In genomic region chr3:194245975-194246561, GRCh38 we compare ENCODE assay signal across 20 cellular contexts.
DNase-seq lines count a peak whose midpoint lies in the region; ATAC-seq and TF ChIP-seq lines count a peak whose summit lies in the region.
"Had no signal": no experiment of that assay in that cellular context is flagged by ENCODE, and none has a peak within 500 bp of the region (broad histone marks: within the 10 kb centered on the region; RNA-seq: fewer than 3 reads in every experiment).

No MANE protein-coding gene starts in this region.

- TF ChIP-seq CTCF in GM12873 (IDR thresholded peaks at IDR 0.05; ENCODE audit: insufficient read depth, low read depth, low read length, missing control alignments) (peak; percentile 2), endodermal cell (conservative IDR thresholded peaks at IDR 0.05) (peak; percentile 69), neural progenitor cell (IDR thresholded peaks at IDR 0.05) (peak; percentile 28)

- peaks cover 6% of the 10 kb centered on the region for H3K4me1 Mint-ChIP-seq in endodermal cell
- H3K4me1 Mint-ChIP-seq in neural progenitor cell = peaks cover 30% of the 10 kb centered on the region
- peaks cover 3% of the 10 kb centered on the region for H3K4me1 Mint-ChIP-seq in T-helper 17 cell
- H3K4me1 Mint-ChIP-seq: activated naive CD8-positive, alpha-beta T cell treated with anti-CD3 and anti-CD28 coated beads for 36 hours had no signal

- H4K20me1 ChIP-seq in neural progenitor cell (ENCODE audit: low read depth) = no peaks in the 10 kb centered on the region

- H3K36me3 Mint-ChIP-seq in endodermal cell (ENCODE audit: low read depth) (no peaks in the 10 kb centered on the region), neural progenitor cell (no peaks in the 10 kb centered on the region), T-helper 17 cell (ENCODE audit: low read depth) (peaks cover 1% of the 10 kb centered on the region)
- H3K36me3 Mint-ChIP-seq: activated naive CD8-positive, alpha-beta T cell treated with anti-CD3 and anti-CD28 coated beads for 36 hours had no signal

- H3K27ac Mint-ChIP-seq in endodermal cell (peak overlapping the region; percentile 19), neural progenitor cell (no peak overlapping the region), T-helper 17 cell (no peak overlapping the region)
- H3K27ac Mint-ChIP-seq: activated CD8-positive, alpha-beta T cell treated with anti-CD3 and anti-CD28 coated beads, Interleukin-2, amount 10 ng/mL, durations not matched to agents 7 days and 5 days; activated naive CD8-positive, alpha-beta T cell treated with anti-CD3 and anti-CD28 coated beads for 36 hours; activated T-helper 1 cell treated with anti-CD3 and anti-CD28 coated beads, Interleukin-12 subunit alpha, Interleukin-12 subunit beta, Interleukin-2, Interleukin-4 antibody, amounts not matched to agents 30 ng/mL and 10 ng/mL and 1 ng/mL, durations not matched to agents 14 hours and 24 hours and 36 hours had no signal

- H3K27me3 Mint-ChIP-seq in endodermal cell (ENCODE audit: insufficient read depth) (peaks cover 5% of the 10 kb centered on the region), neural progenitor cell (ENCODE audit: insufficient read depth, low read depth) (peaks cover 19% of the 10 kb centered on the region), T-helper 17 cell (peaks cover 9% of the 10 kb centered on the region)

- no peaks in the 10 kb centered on the region for H3K79me2 ChIP-seq in neural progenitor cell (ENCODE audit: low read depth)

- no peaks in the 10 kb centered on the region for H3K27me3 ChIP-seq in endodermal cell (ENCODE audit: control insufficient read depth, insufficient read depth, low read length, poor library complexity, severe bottlenecking)
- H3K27me3 ChIP-seq in neural progenitor cell = no peaks in the 10 kb centered on the region
- H3K27me3 ChIP-seq: left lung had no signal

- DNase-seq in MV-4-11 (lab: John Stamatoyannopoulos, UW) (peak; percentile 20), endodermal cell (peak; percentile 79), neural progenitor cell (ENCODE audit: low spot score) (no peak), occipital lobe (lab: John Stamatoyannopoulos, UW) (no peak), NCI-H526 treated with DMSO at 0.1 percent for 48 hours (lab: John Stamatoyannopoulos, UW) (no peak), T-helper 17 cell (no peak)
- DNase-seq: activated CD8-positive, alpha-beta T cell treated with anti-CD3 and anti-CD28 coated beads, Interleukin-2, amount 10 ng/mL, durations not matched to agents 7 days and 5 days; activated naive CD8-positive, alpha-beta T cell treated with anti-CD3 and anti-CD28 coated beads for 36 hours; Caco-2; foreskin melanocyte; left lung; NCI-H187 treated with DMSO at 0.1 percent for 48 hours; Right ventricle myocardium superior; stimulated activated CD4-positive, alpha-beta T cell treated with anti-CD3 and anti-CD28 coated beads, Interleukin-4, amount 100 ng/mL, for 1 hour; substantia nigra had no signal

- H3K4me3 ChIP-seq in endodermal cell (ENCODE audit: low read length) (no peak overlapping the region), neural progenitor cell (no peak overlapping the region)
- H3K4me3 ChIP-seq: coronary artery, left lung, skin epidermis had no signal

- H3K9me3 Mint-ChIP-seq in endodermal cell = no peaks in the 10 kb centered on the region
- H3K9me3 Mint-ChIP-seq in neural progenitor cell = no peaks in the 10 kb centered on the region
- H3K9me3 Mint-ChIP-seq: activated naive CD8-positive, alpha-beta T cell treated with anti-CD3 and anti-CD28 coated beads for 36 hours; activated T-helper 1 cell treated with anti-CD3 and anti-CD28 coated beads, Interleukin-12 subunit alpha, Interleukin-12 subunit beta, Interleukin-2, Interleukin-4 antibody, amounts not matched to agents 30 ng/mL and 10 ng/mL and 1 ng/mL, durations not matched to agents 14 hours and 24 hours and 36 hours had no signal

- 85 to 90% methylated on average over 4 of the region's 4 CpGs for WGBS in endodermal cell (ENCODE audit: insufficient coverage in 1 of 2, insufficient read length in 1 of 2), 2 experiments

- H3K4me1 ChIP-seq in endodermal cell (ENCODE audit: control insufficient read depth, insufficient read depth, low read length) (no peaks in the 10 kb centered on the region), neural progenitor cell (peaks cover 31% of the 10 kb centered on the region)

- no peak overlapping the region for H3K4me2 ChIP-seq in neural progenitor cell

- ATAC-seq in GM21737 (IDR thresholded peaks at IDR 0.05; ENCODE audit: unreplicated experiment) (no peak), T-helper 17 cell (no peak)
- ATAC-seq: activated CD8-positive, alpha-beta T cell treated with anti-CD3 and anti-CD28 coated beads, Interleukin-2, amount 10 ng/mL, durations not matched to agents 7 days and 5 days; left lung had no signal

- no peaks in the 10 kb centered on the region for H3K36me3 ChIP-seq in endodermal cell (ENCODE audit: control insufficient read depth, insufficient read depth, low read length)
- no peaks in the 10 kb centered on the region for H3K36me3 ChIP-seq in neural progenitor cell
- H3K36me3 ChIP-seq: left lung had no signal

- H3K27ac ChIP-seq in endodermal cell (ENCODE audit: low read depth, low read length) (no peak overlapping the region), neural progenitor cell (no peak overlapping the region)
- H3K27ac ChIP-seq: coronary artery, left lung, skin epidermis had no signal

- H3F3A ChIP-seq in neural progenitor cell (ENCODE audit: low read depth) = no peaks in the 10 kb centered on the region

- H3K9ac ChIP-seq in endodermal cell (ENCODE audit: extremely low read depth, low read length, poor library complexity, severe bottlenecking) = no peak overlapping the region
- no peak overlapping the region for H3K9ac ChIP-seq in neural progenitor cell

- H3K4me3 Mint-ChIP-seq in endodermal cell (no peak overlapping the region), neural progenitor cell (no peak overlapping the region), T-helper 17 cell (no peak overlapping the region)
- H3K4me3 Mint-ChIP-seq: activated CD8-positive, alpha-beta T cell treated with anti-CD3 and anti-CD28 coated beads, Interleukin-2, amount 10 ng/mL, durations not matched to agents 7 days and 5 days; activated naive CD8-positive, alpha-beta T cell treated with anti-CD3 and anti-CD28 coated beads for 36 hours; activated T-helper 1 cell treated with anti-CD3 and anti-CD28 coated beads, Interleukin-12 subunit alpha, Interleukin-12 subunit beta, Interleukin-2, Interleukin-4 antibody, amounts not matched to agents 30 ng/mL and 10 ng/mL and 1 ng/mL, durations not matched to agents 14 hours and 24 hours and 36 hours had no signal

- no peaks in the 10 kb centered on the region for H3K9me3 ChIP-seq in endodermal cell (ENCODE audit: control insufficient read depth, low read length)
- H3K9me3 ChIP-seq in neural progenitor cell (ENCODE audit: low read depth) = no peaks in the 10 kb centered on the region
- no peaks in the 10 kb centered on the region for H3K9me3 ChIP-seq in T-helper 17 cell (ENCODE audit: control insufficient read depth, low read length, poor library complexity, severe bottlenecking)
- H3K9me3 ChIP-seq: Caco-2, left lung had no signal

- H2AFZ ChIP-seq in neural progenitor cell (replicated peaks) = no peak overlapping the region

Comparison
In these comparisons a context has a peak if more than half of its experiments do, and no peak if none do; other contexts are left out.
1. CTCF ChIP-seq: peak in every context shown above with its lines; median percentile 69 in endodermal cell; 28 in neural progenitor cell; 2 in GM12873.
2. DNase-seq: peak in MV-4-11 (single experiment) and endodermal cell (single experiment); none in neural progenitor cell (single experiment), occipital lobe (single experiment), NCI-H526 treated with DMSO at 0.1 percent for 48 hours (single experiment) and T-helper 17 cell (0 of 3).